7 cellular contexts compared by ENCODE assay signal in the genomic region with DNA sequence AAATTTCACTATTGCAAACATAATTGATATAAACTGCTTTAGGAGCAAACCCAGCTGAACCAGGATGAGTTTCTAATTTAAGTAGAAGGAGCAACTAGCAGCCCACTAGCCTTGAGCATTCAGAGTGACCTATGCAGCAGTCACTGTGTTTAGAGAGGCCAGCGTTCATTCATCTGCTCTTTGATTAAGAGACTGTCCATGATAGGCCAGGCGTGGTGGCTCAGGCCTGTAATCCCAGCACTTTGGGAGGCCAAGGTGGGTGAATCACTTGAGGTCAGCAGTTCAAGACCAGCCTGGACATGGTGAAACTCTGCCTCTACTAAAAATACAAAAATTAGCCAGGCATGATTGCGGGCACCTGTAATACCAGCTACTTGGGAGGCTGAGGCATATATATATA. TPM values are rescaled to one million over a fixed set of nuclear protein-coding genes. Genes with fewer than 3 reads are reported as not detected.
"Had no signal": no experiment of that assay in that cellular context is flagged by ENCODE, and none has a peak within 500 bp of the region (broad histone marks: within the 10 kb centered on the region; RNA-seq: fewer than 3 reads in every experiment).

No MANE protein-coding gene starts in this region.

RNA-seq across cellular contexts. Expression of gene CELA2B, which starts 1.9 kb away (rescaled TPM):
- total RNA-seq: GM23248, H4, H7, HepG2, HFFc6, HT1080 had no signal
- polyA plus RNA-seq: GM23248, HepG2, IgD-negative memory B cell had no signal

RNA-seq across cellular contexts. Expression of gene CELA2A, which starts 21.3 kb away (rescaled TPM):
- total RNA-seq: GM23248, H4, H7, HepG2, HFFc6, HT1080 had no signal
- polyA plus RNA-seq: GM23248, HepG2, IgD-negative memory B cell had no signal

RNA-seq across cellular contexts. Expression of gene CTRC, which starts 39.6 kb away (rescaled TPM):
- total RNA-seq: GM23248, H7, HepG2, HFFc6, HT1080 had no signal
- polyA plus RNA-seq: GM23248, HepG2, IgD-negative memory B cell had no signal
